ENCODE assay signal across 15 cellular contexts in genomic region chr1:101111461-101111860, GRCh38.
DNase-seq lines count a peak whose midpoint lies in the region; ATAC-seq and TF ChIP-seq lines count a peak whose summit lies in the region.
"Had no signal": no experiment of that assay in that cellular context is flagged by ENCODE, and none has a peak within 500 bp of the region (broad histone marks: within the 10 kb centered on the region; RNA-seq: fewer than 3 reads in every experiment).

No MANE protein-coding gene starts in this region.

- no peak for TF ChIP-seq CTCF in DOHH2 (IDR thresholded peaks at IDR 0.05; ENCODE audit: low read depth, low read length, poor library complexity, severe bottlenecking)
- TF ChIP-seq CTCF in natural killer cell (IDR thresholded peaks at IDR 0.05) = no peak
- TF ChIP-seq CTCF in RWPE1 (conservative IDR thresholded peaks at IDR 0.05; ENCODE audit: low read depth) = no peak

- no peak for DNase-seq in T-helper 1 cell
- DNase-seq in activated naive CD8-positive, alpha-beta T cell treated with anti-CD3 and anti-CD28 coated beads for 36 hours = no peak
- DNase-seq in natural killer cell = no peak
- DNase-seq in RWPE1 (ENCODE audit: low spot score) = no peak
- DNase-seq: cerebellar nuclear complex, COR-L47, NCI-H2107 had no signal

- peaks cover 26% of the 10 kb centered on the region for H3K4me1 ChIP-seq in DOHH2 (ENCODE audit: control insufficient read depth, low read length)
- H3K4me1 ChIP-seq: transverse colon had no signal

- no peak for ATAC-seq in natural killer cell
- no peak for ATAC-seq in GM18873 (IDR thresholded peaks at IDR 0.05; ENCODE audit: low FRiP score, unreplicated experiment)
- no peak for ATAC-seq in GM19023 (IDR thresholded peaks at IDR 0.05; ENCODE audit: unreplicated experiment)

- CTCF ChIA-PET in RWPE1 (lab: Yijun Ruan, JAX) = no interaction called here

- peaks cover 23% of the 10 kb centered on the region for H3K9me3 Mint-ChIP-seq in T-helper 1 cell treated with Interleukin-12 subunit alpha and Interleukin-12 subunit beta and Interleukin-4 antibody, amounts not matched to agents 30 μg/mL and 1 μg/mL, for 36 hours
- H3K9me3 Mint-ChIP-seq in activated naive CD8-positive, alpha-beta T cell treated with anti-CD3 and anti-CD28 coated beads for 36 hours = peaks cover 17% of the 10 kb centered on the region
- no peaks in the 10 kb centered on the region for H3K9me3 Mint-ChIP-seq in natural killer cell

- H3K36me3 Mint-ChIP-seq in T-helper 1 cell treated with Interleukin-12 subunit alpha and Interleukin-12 subunit beta and Interleukin-4 antibody, amounts not matched to agents 30 μg/mL and 1 μg/mL, for 36 hours (ENCODE audit: low read depth) = peaks cover 32% of the 10 kb centered on the region
- peaks cover 33% of the 10 kb centered on the region for H3K36me3 Mint-ChIP-seq in activated naive CD8-positive, alpha-beta T cell treated with anti-CD3 and anti-CD28 coated beads for 36 hours
- H3K36me3 Mint-ChIP-seq in natural killer cell = no peaks in the 10 kb centered on the region

- H3K27me3 Mint-ChIP-seq in T-helper 1 cell treated with Interleukin-12 subunit alpha and Interleukin-12 subunit beta and Interleukin-4 antibody, amounts not matched to agents 30 μg/mL and 1 μg/mL, for 36 hours (ENCODE audit: low read depth) = no peaks in the 10 kb centered on the region
- H3K27me3 Mint-ChIP-seq in activated naive CD8-positive, alpha-beta T cell treated with anti-CD3 and anti-CD28 coated beads for 36 hours = no peaks in the 10 kb centered on the region
- H3K27me3 Mint-ChIP-seq in natural killer cell (ENCODE audit: low read depth in 2 of 2) = no peaks in the 10 kb centered on the region

- H3K4me3 ChIP-seq in DOHH2 (ENCODE audit: low read length) = peak overlapping the region; percentile 48
- H3K4me3 ChIP-seq: adrenal gland, mucosa of descending colon, transverse colon had no signal

- intact Hi-C loops in natural killer cell (cut with micrococcal nuclease) = no loop called here

- H3F3A ChIP-seq in DOHH2 (ENCODE audit: control insufficient read depth, insufficient read depth) = no peaks in the 10 kb centered on the region

- peaks cover 3% of the 10 kb centered on the region; the same call in 1 of the 2 replicates for H3K9me2 ChIP-seq in DOHH2 (replicated peaks; ENCODE audit: control insufficient read depth, low read length)

- peak overlapping the region; percentile 71 for H3K4me3 Mint-ChIP-seq in T-helper 1 cell treated with Interleukin-12 subunit alpha and Interleukin-12 subunit beta and Interleukin-4 antibody, amounts not matched to agents 30 μg/mL and 1 μg/mL, for 36 hours
- H3K4me3 Mint-ChIP-seq in activated naive CD8-positive, alpha-beta T cell treated with anti-CD3 and anti-CD28 coated beads for 36 hours = no peak overlapping the region
- H3K4me3 Mint-ChIP-seq in natural killer cell = peak overlapping the region; percentile 68

- no peaks in the 10 kb centered on the region for H3K27me3 ChIP-seq in DOHH2 (ENCODE audit: control insufficient read depth, low read length)
- H3K27me3 ChIP-seq: adrenal gland, transverse colon had no signal

- POLR2A ChIA-PET in RWPE1 (lab: Yijun Ruan, JAX; ENCODE audit: low non-redundant PET) = no interaction called here

- H3K36me3 ChIP-seq in DOHH2 (ENCODE audit: control insufficient read depth, low read length) = no peaks in the 10 kb centered on the region
- H3K36me3 ChIP-seq: adrenal gland, transverse colon had no signal

- H3K27ac ChIP-seq in DOHH2 (ENCODE audit: low read depth, low read length) (peak overlapping the region; percentile 67), RWPE1 (no peak overlapping the region)
- H3K27ac ChIP-seq: 22Rv1, adrenal gland, transverse colon had no signal

- H3K9me3 ChIP-seq in DOHH2 (ENCODE audit: control insufficient read depth, insufficient read depth, low read length) = no peaks in the 10 kb centered on the region
- H3K9me3 ChIP-seq: adrenal gland, mucosa of descending colon, transverse colon had no signal

- H3K79me2 ChIP-seq in DOHH2 (ENCODE audit: control insufficient read depth, low read length) = no peaks in the 10 kb centered on the region

- H4K20me1 ChIP-seq in DOHH2 (ENCODE audit: control insufficient read depth, insufficient read depth, low read depth, low read length) = no peaks in the 10 kb centered on the region

- H3K4me1 Mint-ChIP-seq in T-helper 1 cell treated with Interleukin-12 subunit alpha and Interleukin-12 subunit beta and Interleukin-4 antibody, amounts not matched to agents 30 μg/mL and 1 μg/mL, for 36 hours (ENCODE audit: low read depth) = peaks cover 48% of the 10 kb centered on the region
- H3K4me1 Mint-ChIP-seq in activated naive CD8-positive, alpha-beta T cell treated with anti-CD3 and anti-CD28 coated beads for 36 hours = peaks cover 55% of the 10 kb centered on the region
- peaks cover 34 to 43% of the 10 kb centered on the region in 2 donors for H3K4me1 Mint-ChIP-seq in natural killer cell

- peak overlapping the region; percentile 55 for H3K4me2 ChIP-seq in DOHH2 (ENCODE audit: low read length)

- H3K27ac Mint-ChIP-seq in T-helper 1 cell treated with Interleukin-12 subunit alpha and Interleukin-12 subunit beta and Interleukin-4 antibody, amounts not matched to agents 30 μg/mL and 1 μg/mL, for 36 hours = peak overlapping the region; percentile 92
- peak overlapping the region; percentile 83 for H3K27ac Mint-ChIP-seq in activated naive CD8-positive, alpha-beta T cell treated with anti-CD3 and anti-CD28 coated beads for 36 hours
- peak overlapping the region; percentile 81 to 90 for H3K27ac Mint-ChIP-seq in natural killer cell
